ENCODE assay signal across 23 cellular contexts in genomic region chr7:132935608-132936007, GRCh38.
"Had no signal": no experiment of that assay in that cellular context is flagged by ENCODE, and none has a peak within 500 bp of the region (broad histone marks: within the 10 kb centered on the region; RNA-seq: fewer than 3 reads in every experiment).

No MANE protein-coding gene starts in this region.

- ATAC-seq: natural killer cell; psoas muscle; right cardiac atrium; sciatic nerve; stimulated activated memory B cell treated with anti-CD40 and anti-IgM and Interleukin-4, amounts not matched to agents 10 μg/mL and 1 μg/mL and 100 μg/mL, for 72 hours; stimulated activated naive CD8-positive, alpha-beta T cell treated with anti-CD3 and anti-CD28 coated beads, Interleukin-15, Interleukin-2, amounts not matched to agents 100 U/mL and 50 U/mL, for 24 hours had no signal

- H3K27me3 Mint-ChIP-seq: progenitor cell of endocrine pancreas; stimulated activated memory B cell treated with anti-CD40 and anti-IgM and Interleukin-4, amounts not matched to agents 10 μg/mL and 1 μg/mL and 100 μg/mL, for 72 hours had no signal

- DNase-seq: natural killer cell; occipital lobe; ovary; posterior cingulate gyrus; psoas muscle; right cardiac atrium; spleen; stimulated activated CD4-positive, alpha-beta T cell treated with anti-CD3 and anti-CD28 coated beads, Interleukin-12 subunit alpha, Interleukin-12 subunit beta, amount 100 ng/mL, for 4 hours; stimulated activated CD4-positive, alpha-beta T cell treated with anti-CD3 and anti-CD28 coated beads, Interleukin-1b, Interleukin-23, amount 100 ng/mL, for 48 hours; stimulated activated CD4-positive, alpha-beta T cell treated with anti-CD3 and anti-CD28 coated beads, Interleukin-4, amount 100 ng/mL, for 1 hour; stimulated activated CD4-positive, alpha-beta T cell treated with anti-CD3 and anti-CD28 coated beads, Interleukin-4, amount 100 ng/mL, for 4 hours; stimulated activated CD8-positive, alpha-beta memory T cell treated with anti-CD3 and anti-CD28 coated beads, Interleukin-4, amount 100 ng/mL, for 48 hours; stimulated activated naive CD4-positive, alpha-beta T cell; stimulated activated naive CD8-positive, alpha-beta T cell treated with anti-CD3 and anti-CD28 coated beads, Interleukin-15, Interleukin-2, amounts not matched to agents 100 U/mL and 50 U/mL, for 24 hours; stomach; thyroid gland; trophoblast cell; upper lobe of left lung had no signal

- H3K9me3 Mint-ChIP-seq: natural killer cell, nephron had no signal

- H3K4me3 Mint-ChIP-seq: natural killer cell; nephron; neural progenitor cell; stimulated activated memory B cell treated with anti-CD40 and anti-IgM and Interleukin-4, amounts not matched to agents 10 μg/mL and 1 μg/mL and 100 μg/mL, for 72 hours had no signal

- H3K27ac Mint-ChIP-seq: natural killer cell; nephron; neural progenitor cell; progenitor cell of endocrine pancreas; stimulated activated memory B cell treated with anti-CD40 and anti-IgM and Interleukin-4, amounts not matched to agents 10 μg/mL and 1 μg/mL and 100 μg/mL, for 72 hours had no signal

- H3K4me1 Mint-ChIP-seq: nephron had no signal
